Comparison of ENCODE assay signal across 15 cellular contexts in the genomic region with DNA sequence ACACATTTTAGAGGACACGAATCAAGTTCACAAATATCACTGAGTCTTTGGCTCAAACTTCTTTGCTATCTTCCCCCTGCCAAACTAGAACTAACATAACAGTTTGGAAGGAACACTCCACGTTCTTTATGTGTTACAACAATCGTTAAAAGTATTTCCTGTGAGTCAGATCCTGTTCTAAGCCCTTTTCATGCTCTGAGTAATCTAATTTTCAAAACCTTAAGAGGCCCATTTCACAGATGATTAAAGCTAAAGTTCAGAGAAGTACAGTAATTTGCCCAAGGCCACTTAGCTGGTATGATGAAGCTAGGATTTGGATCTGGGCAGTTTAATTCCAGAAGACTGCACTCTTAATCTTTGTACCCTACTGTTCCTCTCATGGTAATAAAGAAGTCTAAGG.
DNase-seq lines count a peak whose midpoint lies in the region; ATAC-seq, FAIRE-seq and TF ChIP-seq lines count a peak whose summit lies in the region.
"Had no signal": no experiment of that assay in that cellular context is flagged by ENCODE, and none has a peak within 500 bp of the region (broad histone marks: within the 10 kb centered on the region; RNA-seq: fewer than 3 reads in every experiment).

No MANE protein-coding gene starts in this region.

- no peak for FAIRE-seq in RCC 7860 (lab: Jason Lieb, UNC)
- FAIRE-seq: GM12892 had no signal

- no peak for TF ChIP-seq POLR2A in GM18505 (IDR thresholded peaks at IDR 0.05; ENCODE audit: borderline replicate concordance, extremely low read depth, insufficient read depth, insufficient read length)

- ATAC-seq in HG03045 (IDR thresholded peaks at IDR 0.05; ENCODE audit: unreplicated experiment), result no peak
- no peak for ATAC-seq in HG03520 (IDR thresholded peaks at IDR 0.05; ENCODE audit: unreplicated experiment)
- no peak for ATAC-seq in GM18505 (IDR thresholded peaks at IDR 0.05; ENCODE audit: unreplicated experiment)
- ATAC-seq in GM19452 (IDR thresholded peaks at IDR 0.05; ENCODE audit: unreplicated experiment), result no peak

- DNase-seq in GM03348 (ENCODE audit: low spot score), result peak; percentile 54
- peak; percentile 35 for DNase-seq in RCC 7860 (ENCODE audit: low spot score)
- peak; percentile 64 for DNase-seq in dedifferentiated amniotic fluid mesenchymal stem cell (ENCODE audit: extremely low spot score)
- DNase-seq in non-pigmented ciliary epithelial cell (ENCODE audit: low read depth), result peak; percentile 72
- DNase-seq: activated CD4-positive, alpha-beta T cell treated with anti-CD3 and anti-CD28 coated beads for 48 hours; activated gamma-delta T cell; MG63; NCI-H345; sigmoid colon; upper lobe of left lung had no signal
